ENCODE assay signal across 9 cellular contexts in the genomic region with DNA sequence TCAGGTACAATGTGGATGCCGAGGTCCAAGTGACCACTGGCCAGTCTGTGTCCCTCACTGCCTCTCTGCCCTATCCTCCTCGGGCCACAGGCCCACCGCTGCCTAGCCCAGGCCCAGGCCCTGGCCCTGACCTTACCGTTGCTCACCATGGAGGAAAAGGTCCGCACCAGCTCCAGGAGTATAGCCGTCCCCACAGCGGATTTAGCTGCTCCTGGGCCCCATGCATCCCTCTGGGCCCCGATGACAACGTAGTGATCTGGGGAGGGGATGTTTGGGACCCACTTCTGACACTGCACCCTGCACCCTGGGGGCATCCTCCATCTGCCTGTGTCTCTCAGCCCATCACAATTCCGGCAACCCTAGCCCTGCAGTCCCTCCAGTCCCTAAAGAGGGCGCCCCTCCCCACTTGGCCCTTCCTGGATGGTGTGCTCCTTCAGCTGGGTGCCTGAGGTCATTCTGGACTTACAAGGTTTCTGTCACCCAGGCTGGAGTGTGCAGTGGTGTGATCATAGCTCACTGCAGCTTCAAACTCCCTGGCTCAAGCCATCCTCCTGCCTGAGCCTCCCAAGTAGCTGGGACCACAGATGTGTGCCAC. TPM values are rescaled to one million over a fixed set of nuclear protein-coding genes. Genes with fewer than 3 reads are reported as not detected.
A peak's percentile ranks its signal among the peaks of the same experiment; 100 is the strongest.
DNase-seq lines count a peak whose midpoint lies in the region; ATAC-seq, FAIRE-seq and TF ChIP-seq lines count a peak whose summit lies in the region.
"Had no signal": no experiment of that assay in that cellular context is flagged by ENCODE, and none has a peak within 500 bp of the region (broad histone marks: within the 10 kb centered on the region; RNA-seq: fewer than 3 reads in every experiment).

No MANE protein-coding gene starts in this region.

- DNase-seq in A172 (ENCODE audit: low spot score) (peak; percentile 40), GM10248 (ENCODE audit: extremely low spot score) (no peak), H1 (ENCODE audit: low read depth in 1 of 2, low spot score in 2 of 2) (peak in 1 of 2 experiments; percentile 92)

- H3F3A ChIP-seq in OCI-LY1 (ENCODE audit: insufficient read depth, low read length), result no peaks in the 10 kb centered on the region

- no peak overlapping the region for H3K4ac ChIP-seq in H1 (replicated peaks; ENCODE audit: insufficient read length, low read depth, low read length)

- H3K79me2 ChIP-seq in OCI-LY1 (ENCODE audit: insufficient read depth, low read length) (no peaks in the 10 kb centered on the region), H1 (ENCODE audit: control insufficient read depth in 1 of 2, insufficient read depth in 2 of 2, low read length in 2 of 2) (no peaks in the 10 kb centered on the region)

- no peak overlapping the region for H4K5ac ChIP-seq in H1 (ENCODE audit: insufficient read length, low read depth, low read length)

- TF ChIP-seq POLR2A in H1 (IDR thresholded peaks at IDR 0.05; ENCODE audit: control extremely low read depth in 1 of 2, low read depth in 2 of 2, low read length in 2 of 2), result no peak

- H3K14ac ChIP-seq in H1 (ENCODE audit: insufficient read length), result no peak overlapping the region

- no peak overlapping the region for H2BK120ac ChIP-seq in H1 (replicated peaks; ENCODE audit: low read depth, low read length)

- H2AFZ ChIP-seq in OCI-LY1 (ENCODE audit: low read length) (no peak overlapping the region), H1 (ENCODE audit: low read length) (no peak overlapping the region)

- H3K18ac ChIP-seq in H1 (ENCODE audit: extremely low read depth, low read length), result peak overlapping the region; percentile 71; the same call in 1 of the 2 replicates

- no peak overlapping the region for H4K8ac ChIP-seq in H1 (ENCODE audit: extremely low read depth, insufficient read depth, low read length)

- H3K36me3 ChIP-seq in OCI-LY1 (ENCODE audit: insufficient read depth, low read length) (no peaks in the 10 kb centered on the region), H1 (ENCODE audit: control insufficient read depth in 2 of 4, insufficient read depth in 4 of 4, low read length in 3 of 4) (no peaks in the 10 kb centered on the region)

- no peak overlapping the region for H2BK15ac ChIP-seq in H1 (ENCODE audit: low read length)

- H3K27me3 ChIP-seq in OCI-LY1 (ENCODE audit: insufficient read depth, low read length) (no peaks in the 10 kb centered on the region), H1 (replicated peaks in 1 of 4; ENCODE audit: control insufficient read depth in 3 of 4, extremely low read depth in 1 of 4, insufficient read depth in 3 of 4, low read length in 3 of 4) (peaks cover 0 to 20% (median 10%) of the 10 kb centered on the region in 4 experiments; a peak in 6 of 7 replicates)

- no peaks in the 10 kb centered on the region for H3K79me1 ChIP-seq in H1 (ENCODE audit: low read depth, low read length)

- H2AK5ac ChIP-seq in H1 (ENCODE audit: low read depth, low read length), result no peak overlapping the region

- no peak overlapping the region for H2BK5ac ChIP-seq in H1 (ENCODE audit: low read depth, low read length)

- WGBS in H1 (ENCODE audit: extremely low coverage in 1 of 2, insufficient coverage in 1 of 2, insufficient read length in 1 of 2, insufficient replicate concordance in 2 of 2, low coverage in 1 of 2, low lambda C conversion rate in 2 of 2, missing lambda C conversion rate in 1 of 2), 2 experiments, result 65% methylated on average over 11 of the region's 11 CpGs; no CpG with 5 or more reads in 1 of the 2 experiments

- CTCF ChIA-PET in GM10248 (lab: Yijun Ruan, JAX), result interaction anchor here (0.8 to 2.6 kb wide), 14 partner anchors 10 to 581 kb away, joined by 3 to 13 read pairs (median 4); partner anchors contain the start of genes MOSPD3 and POP7
- CTCF ChIA-PET in H1 (lab: Charles Lee; ENCODE audit: partially characterized antibody), result interaction anchor here (0.6 to 4.8 kb wide), 39 partner anchors 10 to 223 kb away, joined by 3 to 73 read pairs (median 5); partner anchors contain the start of genes ACTL6B, FBXO24, GNB2 and MOSPD3

- no peak overlapping the region for H4K91ac ChIP-seq in H1 (replicated peaks; ENCODE audit: insufficient read length, low read length)

- peak; percentile 53 for TF ChIP-seq CTCF in GM10248 (IDR thresholded peaks at IDR 0.05; ENCODE audit: control extremely low read depth, extremely low read depth, low read depth, missing control alignments)
- TF ChIP-seq CTCF in OCI-LY1 (IDR thresholded peaks at IDR 0.05; ENCODE audit: low read length), result peak; percentile 88
- TF ChIP-seq CTCF in H1 (IDR thresholded peaks at IDR 0.05; ENCODE audit: control extremely low read depth in 1 of 3, insufficient read depth in 1 of 3, low read depth in 1 of 3, low read length in 3 of 3), result peak; percentile 79 to 95 (median 93)

- peak overlapping the region; percentile 15 for H3K4me3 ChIP-seq in OCI-LY1 (ENCODE audit: low read depth, low read length, poor library complexity, severe bottlenecking)
- H3K4me3 ChIP-seq in H1 (ENCODE audit: extremely low read depth in 1 of 4, insufficient read depth in 2 of 4, low read depth in 3 of 4, low read length in 4 of 4), result no peak overlapping the region
- H3K4me3 ChIP-seq: lung had no signal

- H4K20me1 ChIP-seq in OCI-LY1 (ENCODE audit: insufficient read depth, low read length), result no peaks in the 10 kb centered on the region
- peaks cover 1 to 2% of the 10 kb centered on the region in 2 experiments for H4K20me1 ChIP-seq in H1 (replicated peaks in 1 of 2; ENCODE audit: control insufficient read depth in 1 of 2, insufficient read depth in 2 of 2, low read length in 2 of 2)

- POLR2A ChIA-PET in GM10248 (lab: Yijun Ruan, JAX), result no interaction called here
- POLR2A ChIA-PET in H1 (lab: Charles Lee; ENCODE audit: partially characterized antibody), result interaction anchor here (0.7 to 2.9 kb wide), 12 partner anchors 9 to 91 kb away, joined by 3 to 20 read pairs (median 4); partner anchors contain the start of genes EPO, MOSPD3 and TFR2

- no peaks in the 10 kb centered on the region for H3K9me3 ChIP-seq in OCI-LY1 (ENCODE audit: low read length)
- no peaks in the 10 kb centered on the region for H3K9me3 ChIP-seq in H1 (ENCODE audit: insufficient read depth in 2 of 2, low read depth in 1 of 2, low read length in 1 of 2)

- ATAC-seq in GM21737 (IDR thresholded peaks at IDR 0.05; ENCODE audit: unreplicated experiment) (no peak), HG03432 (IDR thresholded peaks at IDR 0.05; ENCODE audit: unreplicated experiment) (no peak), HG02840 (IDR thresholded peaks at IDR 0.05; ENCODE audit: low FRiP score, unreplicated experiment) (no peak), HG03565 (IDR thresholded peaks at IDR 0.05; ENCODE audit: unreplicated experiment) (no peak)

- peak overlapping the region; percentile 45; the same call in 1 of the 2 replicates for H3K4me2 ChIP-seq in OCI-LY1 (ENCODE audit: low read length)
- H3K4me2 ChIP-seq in H1 (ENCODE audit: insufficient read depth in 1 of 2, low read depth in 2 of 2, low read length in 2 of 2), result no peak overlapping the region

- no peak overlapping the region for H3K56ac ChIP-seq in H1 (replicated peaks; ENCODE audit: insufficient read length, low read depth, low read length)

- H3K23me2 ChIP-seq in H1 (ENCODE audit: low read depth, low read length), result peaks cover 9% of the 10 kb centered on the region; the same call in 1 of the 2 replicates

- H2BK20ac ChIP-seq in H1 (ENCODE audit: low read length), result no peak overlapping the region

- H3K4me1 ChIP-seq in OCI-LY1 (ENCODE audit: insufficient read depth, low read length, severe bottlenecking), result peaks cover 36% of the 10 kb centered on the region
- H3K4me1 ChIP-seq in H1 (replicated peaks in 1 of 4; ENCODE audit: control insufficient read depth in 3 of 4, insufficient read depth in 4 of 4, low read length in 3 of 4), result peaks cover 0 to 14% (median 9%) of the 10 kb centered on the region in 4 experiments; a peak in 6 of 7 replicates

- TF ChIP-seq RAD21 in H1 (IDR thresholded peaks at IDR 0.05 in 1 of 2, conservative IDR thresholded peaks at IDR 0.05 in 1 of 2; ENCODE audit: low read depth in 2 of 2, low read length in 2 of 2), result peak; percentile 64 to 74

- no peak for FAIRE-seq in H1 (lab: Jason Lieb, UNC)

- H3K9me2 ChIP-seq in OCI-LY1 (ENCODE audit: low read depth, low read length), result no peaks in the 10 kb centered on the region

- TF ChIP-seq EP300 in H1 (IDR thresholded peaks at IDR 0.05; ENCODE audit: borderline replicate concordance in 1 of 2, low read depth in 2 of 2, low read length in 2 of 2), result no peak

- no peak overlapping the region for H2BK12ac ChIP-seq in H1 (ENCODE audit: low read depth, low read length)

- no peak overlapping the region for H3K23ac ChIP-seq in H1 (ENCODE audit: insufficient read length)

- peak overlapping the region; percentile 21; the same call in 1 of the 2 replicates for H3K9ac ChIP-seq in OCI-LY1 (ENCODE audit: low read length)
- no peak overlapping the region for H3K9ac ChIP-seq in H1 (replicated peaks in 1 of 4; ENCODE audit: extremely low read depth in 1 of 4, low read depth in 3 of 4, low read length in 3 of 4)

- H3K27ac ChIP-seq in OCI-LY1 (ENCODE audit: low read depth, low read length, poor library complexity, severe bottlenecking) (no peak overlapping the region), H1 (ENCODE audit: low read depth, low read length) (no peak overlapping the region)

RNA-seq across cellular contexts. Expression of gene TFR2, which starts 12.1 kb away (rescaled TPM):
- total RNA-seq in A172 (2014; rRNA removed; shearing (Covaris generic)), result not detected in 2 replicates
- 4.9 and 5.7 TPM in 2 replicates for total RNA-seq in H1 (2021; fragmentation: NEBNext Ultra II Directional; extraction: Animal tissue kit (Norgen Biotek cat#: 25700))
- polyA plus RNA-seq in H1 (2011; rRNA removed), result 4.6 and 6.0 TPM in 2 replicates
- polyA plus RNA-seq in H1 (2011; cell fraction: cytosol; rRNA removed), result 4.0 TPM
- 17.7 TPM for polyA plus RNA-seq in H1 (2011; cell fraction: nucleus; rRNA removed)
- 5.4 to 7.4 TPM (median 6.2 TPM) in 4 replicates for polyA plus RNA-seq in H1 (2012, experiment 1 of 2)
- 3.3 TPM for polyA plus RNA-seq in H1 (2012, experiment 2 of 2)
- 4.0 TPM for polyA plus RNA-seq in H1 (2013, experiment 1 of 2)
- 3.5 TPM for polyA plus RNA-seq in H1 (2013, experiment 2 of 2)
- 1.5 and 3.4 TPM in 2 replicates for polyA minus RNA-seq in H1 (2011; rRNA and poly(A)+ RNA removed)
- polyA minus RNA-seq in H1 (2011; cell fraction: cytosol; rRNA and poly(A)+ RNA removed), result 4.3 TPM
- 7.1 TPM for polyA minus RNA-seq in H1 (2011; cell fraction: nucleus; rRNA and poly(A)+ RNA removed)

RNA-seq across cellular contexts. Expression of gene MOSPD3, which starts 16.9 kb away (rescaled TPM):
- 6.9 and 19.3 TPM in 2 replicates for total RNA-seq in A172 (2014; rRNA removed; shearing (Covaris generic))
- 19.3 and 20.7 TPM in 2 replicates for total RNA-seq in H1 (2021; fragmentation: NEBNext Ultra II Directional; extraction: Animal tissue kit (Norgen Biotek cat#: 25700))
- 21.4 and 45.7 TPM in 2 replicates for polyA plus RNA-seq in H1 (2011; rRNA removed)
- polyA plus RNA-seq in H1 (2011; cell fraction: cytosol; rRNA removed), result 10.1 TPM
- polyA plus RNA-seq in H1 (2011; cell fraction: nucleus; rRNA removed), result 23.8 TPM
- 15.9 to 26.5 TPM (median 22.6 TPM) in 4 replicates for polyA plus RNA-seq in H1 (2012, experiment 1 of 2)
- 25.8 TPM for polyA plus RNA-seq in H1 (2012, experiment 2 of 2)
- 19.0 TPM for polyA plus RNA-seq in H1 (2013, experiment 1 of 2)
- polyA plus RNA-seq in H1 (2013, experiment 2 of 2), result 17.7 TPM
- polyA minus RNA-seq in H1 (2011; rRNA and poly(A)+ RNA removed), result 7.0 and 8.1 TPM in 2 replicates
- 7.4 TPM for polyA minus RNA-seq in H1 (2011; cell fraction: cytosol; rRNA and poly(A)+ RNA removed)
- polyA minus RNA-seq in H1 (2011; cell fraction: nucleus; rRNA and poly(A)+ RNA removed), result 8.7 TPM

RNA-seq across cellular contexts. Expression of gene ACTL6B, which starts 27.0 kb away (rescaled TPM):
- total RNA-seq in A172 (2014; rRNA removed; shearing (Covaris generic)), result not detected in 2 replicates
- total RNA-seq in H1 (2021; fragmentation: NEBNext Ultra II Directional; extraction: Animal tissue kit (Norgen Biotek cat#: 25700)), result 1.7 and 2.1 TPM in 2 replicates
- 4.5 and 4.6 TPM in 2 replicates for polyA plus RNA-seq in H1 (2011; rRNA removed)
- 2.7 TPM for polyA plus RNA-seq in H1 (2011; cell fraction: cytosol; rRNA removed)
- polyA plus RNA-seq in H1 (2011; cell fraction: nucleus; rRNA removed), result 3.4 TPM
- 1.6 to 4.0 TPM (median 3.0 TPM) in 4 replicates for polyA plus RNA-seq in H1 (2012, experiment 1 of 2)
- 2.3 TPM for polyA plus RNA-seq in H1 (2012, experiment 2 of 2)
- 1.1 TPM for polyA plus RNA-seq in H1 (2013, experiment 1 of 2)
- polyA plus RNA-seq in H1 (2013, experiment 2 of 2), result 1.0 TPM
- polyA minus RNA-seq in H1 (2011; rRNA and poly(A)+ RNA removed), result 0.51 and 0.60 TPM in 2 replicates
- 2.4 TPM for polyA minus RNA-seq in H1 (2011; cell fraction: cytosol; rRNA and poly(A)+ RNA removed)
- 0.70 TPM for polyA minus RNA-seq in H1 (2011; cell fraction: nucleus; rRNA and poly(A)+ RNA removed)
- total RNA-seq: lung had no signal
- polyA plus RNA-seq: lung had no signal

RNA-seq across cellular contexts. Expression of gene PCOLCE, which starts 27.1 kb away (rescaled TPM):
- 18.0 and 38.9 TPM in 2 replicates for total RNA-seq in A172 (2014; rRNA removed; shearing (Covaris generic))
- total RNA-seq in H1 (2021; fragmentation: NEBNext Ultra II Directional; extraction: Animal tissue kit (Norgen Biotek cat#: 25700)), result 69.2 and 70.6 TPM in 2 replicates
- polyA plus RNA-seq in H1 (2011; rRNA removed), result 21.5 and 46.6 TPM in 2 replicates
- 26.8 TPM for polyA plus RNA-seq in H1 (2011; cell fraction: cytosol; rRNA removed)
- 126 TPM for polyA plus RNA-seq in H1 (2011; cell fraction: nucleus; rRNA removed)
- 80.3 to 96.2 TPM (median 87.0 TPM) in 4 replicates for polyA plus RNA-seq in H1 (2012, experiment 1 of 2)
- polyA plus RNA-seq in H1 (2012, experiment 2 of 2), result 81.2 TPM
- 132 TPM for polyA plus RNA-seq in H1 (2013, experiment 1 of 2)
- 122 TPM for polyA plus RNA-seq in H1 (2013, experiment 2 of 2)
- polyA minus RNA-seq in H1 (2011; rRNA and poly(A)+ RNA removed), result 7.8 and 13.1 TPM in 2 replicates
- 27.5 TPM for polyA minus RNA-seq in H1 (2011; cell fraction: cytosol; rRNA and poly(A)+ RNA removed)
- 29.2 TPM for polyA minus RNA-seq in H1 (2011; cell fraction: nucleus; rRNA and poly(A)+ RNA removed)

RNA-seq across cellular contexts. Expression of gene FBXO24, which starts 43.1 kb away (rescaled TPM):
- total RNA-seq in A172 (2014; rRNA removed; shearing (Covaris generic)), result 0.48 TPM in 1 of 2 replicates, not detected in the other
- 0.35 and 0.59 TPM in 2 replicates for total RNA-seq in H1 (2021; fragmentation: NEBNext Ultra II Directional; extraction: Animal tissue kit (Norgen Biotek cat#: 25700))
- polyA plus RNA-seq in H1 (2011; rRNA removed), result 0.57 and 0.83 TPM in 2 replicates
- 0.57 TPM for polyA plus RNA-seq in H1 (2011; cell fraction: cytosol; rRNA removed)
- polyA plus RNA-seq in H1 (2011; cell fraction: nucleus; rRNA removed), result 1.4 TPM
- polyA plus RNA-seq in H1 (2012, experiment 1 of 2), result 0.80 to 1.5 TPM (median 1.1 TPM) in 4 replicates
- polyA plus RNA-seq in H1 (2012, experiment 2 of 2), result 0.17 TPM
- 0.39 TPM for polyA plus RNA-seq in H1 (2013, experiment 1 of 2)
- 0.28 TPM for polyA plus RNA-seq in H1 (2013, experiment 2 of 2)
- 0.66 and 0.95 TPM in 2 replicates for polyA minus RNA-seq in H1 (2011; rRNA and poly(A)+ RNA removed)
- not detected for polyA minus RNA-seq in H1 (2011; cell fraction: cytosol; rRNA and poly(A)+ RNA removed)
- polyA minus RNA-seq in H1 (2011; cell fraction: nucleus; rRNA and poly(A)+ RNA removed), result 0.30 TPM
